In the genomic region with DNA sequence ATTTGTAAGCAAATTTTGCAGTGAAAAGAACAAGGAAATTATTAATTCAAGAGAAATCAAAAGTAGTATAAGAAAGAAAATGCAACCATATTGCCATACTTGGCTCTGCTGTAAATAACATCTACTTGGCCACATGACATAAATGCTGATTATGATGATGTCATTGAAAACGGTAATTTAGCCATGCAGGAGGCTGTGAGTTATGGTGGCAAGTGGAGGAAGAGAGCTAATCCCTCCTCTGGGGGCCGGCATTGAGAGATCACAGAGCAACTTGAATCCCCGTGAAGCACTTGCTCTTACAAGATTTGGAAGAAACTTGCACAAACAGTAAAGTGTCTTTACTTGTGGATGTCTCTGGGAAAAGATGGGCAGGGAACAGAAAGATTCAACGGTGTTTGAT, we compare ENCODE assay signal across 36 cellular contexts.
"Had no signal": no experiment of that assay in that cellular context is flagged by ENCODE, and none has a peak within 500 bp of the region (broad histone marks: within the 10 kb centered on the region; RNA-seq: fewer than 3 reads in every experiment).

No MANE protein-coding gene starts in this region.

- H3K4me3 ChIP-seq: adrenal gland, body of pancreas, breast epithelium, Peyer's patch had no signal

- H3K9me3 Mint-ChIP-seq: activated B cell treated with CpG ODN at 0.5 μM for 24 hours; activated CD4-positive, alpha-beta memory T cell treated with anti-CD3 and anti-CD28 coated beads for 36 hours; activated naive CD4-positive, alpha-beta T cell treated with anti-CD3 and anti-CD28 coated beads, Interleukin-2, amount 50 U/mL, for 72 hours; activated T-cell treated with anti-CD3 and anti-CD28 coated beads, Interleukin-2, amount 50 U/mL, for 4 hours; activated T-helper 1 cell treated with anti-CD3 and anti-CD28 coated beads, Interleukin-12 subunit alpha, Interleukin-12 subunit beta, Interleukin-2, Interleukin-4 antibody, amounts not matched to agents 30 ng/mL and 10 ng/mL and 1 ng/mL, durations not matched to agents 14 hours and 24 hours and 36 hours had no signal

- H3K4me1 ChIP-seq: adrenal gland, body of pancreas, breast epithelium, Peyer's patch had no signal

- H3K27me3 ChIP-seq: adrenal gland, body of pancreas, Peyer's patch had no signal

- H3K9me3 ChIP-seq: adrenal gland, body of pancreas, breast epithelium, Peyer's patch had no signal

- ATAC-seq: activated naive CD4-positive, alpha-beta T cell treated with anti-CD3 and anti-CD28 coated beads, Interleukin-2, amount 50 U/mL, for 72 hours; activated T-cell treated with anti-CD3 and anti-CD28 coated beads, Interleukin-2, amount 50 U/mL, for 4 hours; body of pancreas; Right ventricle myocardium inferior had no signal

- H3K36me3 Mint-ChIP-seq: activated CD4-positive, alpha-beta memory T cell treated with anti-CD3 and anti-CD28 coated beads for 36 hours had no signal

- H3K27ac Mint-ChIP-seq: activated B cell treated with CpG ODN at 0.5 μM for 24 hours; activated CD4-positive, alpha-beta memory T cell treated with anti-CD3 and anti-CD28 coated beads for 36 hours; activated naive CD4-positive, alpha-beta T cell treated with anti-CD3 and anti-CD28 coated beads for 36 hours; activated naive CD4-positive, alpha-beta T cell treated with anti-CD3 and anti-CD28 coated beads, Interleukin-2, amount 50 U/mL, for 72 hours; activated T-helper 1 cell treated with anti-CD3 and anti-CD28 coated beads, Interleukin-12 subunit alpha, Interleukin-12 subunit beta, Interleukin-2, Interleukin-4 antibody, amounts not matched to agents 30 ng/mL and 10 ng/mL and 1 ng/mL, durations not matched to agents 14 hours and 24 hours and 36 hours had no signal

- H3K27ac ChIP-seq: adrenal gland, body of pancreas, breast epithelium, Peyer's patch, RWPE1, VCaP had no signal

- DNase-seq: activated B cell treated with CpG ODN at 0.5 μM for 24 hours; activated CD4-positive, alpha-beta memory T cell treated with anti-CD3 and anti-CD28 coated beads for 36 hours; activated CD4-positive, alpha-beta T cell treated with anti-CD3 and anti-CD28 coated beads for 4 hours; activated CD4-positive, alpha-beta T cell treated with anti-CD3 and anti-CD28 coated beads, Interleukin-2, amount 50 U/mL, for 1 hour; activated CD4-positive, CD25-positive, alpha-beta regulatory T cell treated with anti-CD3 and anti-CD28 coated beads, Interleukin-2, amount 50 U/mL, for 72 hours; activated CD8-positive, alpha-beta memory T cell treated with anti-CD3 and anti-CD28 coated beads, Interleukin-2, amount 50 U/mL, for 4 hours; activated gamma-delta T cell treated with Interleukin-2 at 50 U/mL for 16 hours; activated naive CD4-positive, alpha-beta T cell treated with anti-CD3 and anti-CD28 coated beads for 36 hours; activated T-cell treated with anti-CD3 and anti-CD28 coated beads for 4 hours; activated T-cell treated with anti-CD3 and anti-CD28 coated beads, Interleukin-2, amount 50 U/mL, for 4 hours; adrenal gland; body of pancreas; NCI-H1092 treated with DMSO at 0.1 percent for 48 hours; NCI-H1417; NCI-H146; NCI-H187; NCI-H2029 treated with DMSO at 0.1 percent for 48 hours; NCI-H2107; NCI-H2171; NCI-H2227 treated with DMSO at 0.1 percent for 48 hours; NCI-H446; NCI-H510A treated with DMSO at 0.1 percent for 48 hours; NCI-H526 treated with DMSO at 0.1 percent for 48 hours; NCI-H774; Peyer's patch; SIG-M5; SW 1271; T-helper 1 cell; T-helper 2 cell; T-helper 9 cell had no signal

- H3K36me3 ChIP-seq: adrenal gland, breast epithelium, Peyer's patch had no signal

- H3K4me3 Mint-ChIP-seq: activated B cell treated with CpG ODN at 0.5 μM for 24 hours; activated CD4-positive, alpha-beta memory T cell treated with anti-CD3 and anti-CD28 coated beads for 36 hours; activated naive CD4-positive, alpha-beta T cell treated with anti-CD3 and anti-CD28 coated beads for 36 hours; activated T-cell treated with anti-CD3 and anti-CD28 coated beads, Interleukin-2, amount 50 U/mL, for 4 hours; activated T-helper 1 cell treated with anti-CD3 and anti-CD28 coated beads, Interleukin-12 subunit alpha, Interleukin-12 subunit beta, Interleukin-2, Interleukin-4 antibody, amounts not matched to agents 30 ng/mL and 10 ng/mL and 1 ng/mL, durations not matched to agents 14 hours and 24 hours and 36 hours had no signal
